17 cellular contexts compared by ENCODE assay signal in the genomic region with DNA sequence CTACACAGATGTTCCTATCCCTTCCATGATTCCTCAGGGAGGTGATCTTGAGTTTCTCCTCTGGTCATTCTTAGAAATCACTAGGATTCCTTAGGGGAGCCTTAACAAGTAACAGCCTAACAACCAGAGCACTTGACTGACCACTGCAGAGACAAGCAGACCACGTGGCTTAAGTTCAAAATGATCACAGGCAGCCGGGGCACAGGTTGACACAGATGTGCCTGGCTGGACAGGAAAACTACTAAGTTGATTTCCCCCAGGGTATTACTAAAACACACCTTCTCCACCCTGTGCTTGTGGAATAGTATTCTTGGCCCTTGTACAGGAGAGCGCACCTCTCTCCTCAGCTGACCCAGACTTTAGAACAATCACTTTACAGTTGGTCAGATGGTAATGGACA. TPM values are rescaled to one million over a fixed set of nuclear protein-coding genes. Genes with fewer than 3 reads are reported as not detected.
A peak's percentile ranks its signal among the peaks of the same experiment; 100 is the strongest.
DNase-seq lines count a peak whose midpoint lies in the region; ATAC-seq and TF ChIP-seq lines count a peak whose summit lies in the region.
"Had no signal": no experiment of that assay in that cellular context is flagged by ENCODE, and none has a peak within 500 bp of the region (broad histone marks: within the 10 kb centered on the region; RNA-seq: fewer than 3 reads in every experiment).

No MANE protein-coding gene starts in this region.

- no peak overlapping the region for H3K4me3 ChIP-seq in naive thymus-derived CD4-positive, alpha-beta T cell (ENCODE audit: low read length)
- no peak overlapping the region for H3K4me3 ChIP-seq in thyroid gland (replicated peaks in 1 of 3)
- H3K4me3 ChIP-seq: A549, K562, PC-9 had no signal

- H3K27ac ChIP-seq in naive thymus-derived CD4-positive, alpha-beta T cell (ENCODE audit: low read depth, low read length) = no peak overlapping the region
- peak overlapping the region; percentile 63 to 72 (median 64) for H3K27ac ChIP-seq in thyroid gland
- H3K27ac ChIP-seq: A549, HL-60, PC-9 had no signal

- ATAC-seq in activated naive CD8-positive, alpha-beta T cell treated with anti-CD3 and anti-CD28 coated beads, Interleukin-2, amount 10 ng/mL, durations not matched to agents 7 days and 5 days (ENCODE audit: low read depth) = no peak
- no peak for ATAC-seq in T-cell (replicated peaks in 1 of 4)
- no peak for ATAC-seq in naive thymus-derived CD4-positive, alpha-beta T cell
- ATAC-seq: A549, K562 had no signal

- 32 to 33% methylated on average over 3 of the region's 3 CpGs for WGBS in thyroid gland, 2 donors

- H3K27ac Mint-ChIP-seq in activated naive CD8-positive, alpha-beta T cell treated with anti-CD3 and anti-CD28 coated beads, Interleukin-2, amount 10 ng/mL, durations not matched to agents 7 days and 5 days = peak overlapping the region; percentile 10
- no peak overlapping the region for H3K27ac Mint-ChIP-seq in activated naive CD8-positive, alpha-beta T cell treated with anti-CD3 and anti-CD28 coated beads for 36 hours
- peak overlapping the region; percentile 66 to 84 for H3K27ac Mint-ChIP-seq in T-cell
- peak overlapping the region in 7 of 9 donors; percentile 24 to 85 (median 29) for H3K27ac Mint-ChIP-seq in naive thymus-derived CD4-positive, alpha-beta T cell

- CTCF ChIA-PET in T-cell (lab: Charles Lee) = no interaction called here
- CTCF ChIA-PET in naive thymus-derived CD4-positive, alpha-beta T cell (lab: Charles Lee) = interaction anchor here (1.5 to 1.6 kb wide), 2 partner anchors 29 to 180 kb away, joined by 3 to 4 read pairs; no protein-coding TSS in a partner anchor

- no peaks in the 10 kb centered on the region for H3K27me3 ChIP-seq in naive thymus-derived CD4-positive, alpha-beta T cell (ENCODE audit: control insufficient read depth in 2 of 2, insufficient read depth in 2 of 2, low read length in 2 of 2)
- H3K27me3 ChIP-seq in thyroid gland = no peaks in the 10 kb centered on the region

- peaks cover 51% of the 10 kb centered on the region for H3K4me1 Mint-ChIP-seq in activated naive CD8-positive, alpha-beta T cell treated with anti-CD3 and anti-CD28 coated beads, Interleukin-2, amount 10 ng/mL, durations not matched to agents 7 days and 5 days
- peaks cover 48% of the 10 kb centered on the region for H3K4me1 Mint-ChIP-seq in activated naive CD8-positive, alpha-beta T cell treated with anti-CD3 and anti-CD28 coated beads for 36 hours
- peaks cover 59 to 80% (median 74%) of the 10 kb centered on the region in 3 donors for H3K4me1 Mint-ChIP-seq in T-cell
- H3K4me1 Mint-ChIP-seq in naive thymus-derived CD4-positive, alpha-beta T cell = peaks cover 26 to 77% (median 68%) of the 10 kb centered on the region in 7 donors

- no peak for DNase-seq in activated naive CD8-positive, alpha-beta T cell treated with anti-CD3 and anti-CD28 coated beads, Interleukin-2, amount 10 ng/mL, durations not matched to agents 7 days and 5 days
- no peak for DNase-seq in activated naive CD8-positive, alpha-beta T cell treated with anti-CD3 and anti-CD28 coated beads for 36 hours
- no peak for DNase-seq in T-cell
- DNase-seq in naive thymus-derived CD4-positive, alpha-beta T cell = no peak
- DNase-seq in thyroid gland = peak; percentile 78 to 83
- no peak for DNase-seq in activated effector memory CD4-positive, alpha-beta T cell treated with anti-CD3 and anti-CD28 coated beads, Interleukin-2, amount 50 U/mL, for 16 hours
- no peak for DNase-seq in NCI-H2107 (lab: John Stamatoyannopoulos, UW)
- no peak for DNase-seq in NCI-H526 treated with DMSO at 0.1 percent for 48 hours (lab: John Stamatoyannopoulos, UW)
- DNase-seq: GF-D8, GOT3, NCI-H1092 treated with DMSO at 0.1 percent for 48 hours, NCI-H1694 treated with DMSO at 0.1 percent for 48 hours had no signal

- intact Hi-C loops in naive thymus-derived CD4-positive, alpha-beta T cell (cut with micrococcal nuclease) = loop anchor here in 1 of 2 donors (10.0 kb wide), 1 partner anchor 336 kb away; a partner anchor contains a TSS
- intact Hi-C loops in thyroid gland (cut with DNase I) = no loop called here

- TF ChIP-seq POLR2A in thyroid gland (IDR thresholded peaks at IDR 0.05) = no peak

- no peak for TF ChIP-seq CTCF in thyroid gland (IDR thresholded peaks at IDR 0.05)

- H3K36me3 Mint-ChIP-seq in activated naive CD8-positive, alpha-beta T cell treated with anti-CD3 and anti-CD28 coated beads, Interleukin-2, amount 10 ng/mL, durations not matched to agents 7 days and 5 days = peaks cover 72% of the 10 kb centered on the region
- peaks cover 55% of the 10 kb centered on the region for H3K36me3 Mint-ChIP-seq in activated naive CD8-positive, alpha-beta T cell treated with anti-CD3 and anti-CD28 coated beads for 36 hours
- peaks cover 52% of the 10 kb centered on the region for H3K36me3 Mint-ChIP-seq in T-cell
- H3K36me3 Mint-ChIP-seq in naive thymus-derived CD4-positive, alpha-beta T cell = peaks cover 13 to 72% (median 62%) of the 10 kb centered on the region in 5 donors

- H3K36me3 ChIP-seq in naive thymus-derived CD4-positive, alpha-beta T cell (ENCODE audit: control insufficient read depth in 2 of 3, insufficient read depth in 3 of 3, low read length in 3 of 3) = peaks cover 0 to 34% (median 13%) of the 10 kb centered on the region in 3 experiments
- peaks cover 11 to 23% of the 10 kb centered on the region in 2 donors for H3K36me3 ChIP-seq in thyroid gland

- no peaks in the 10 kb centered on the region for H3K27me3 Mint-ChIP-seq in activated naive CD8-positive, alpha-beta T cell treated with anti-CD3 and anti-CD28 coated beads, Interleukin-2, amount 10 ng/mL, durations not matched to agents 7 days and 5 days
- no peaks in the 10 kb centered on the region for H3K27me3 Mint-ChIP-seq in activated naive CD8-positive, alpha-beta T cell treated with anti-CD3 and anti-CD28 coated beads for 36 hours
- H3K27me3 Mint-ChIP-seq in T-cell = no peaks in the 10 kb centered on the region
- H3K27me3 Mint-ChIP-seq in naive thymus-derived CD4-positive, alpha-beta T cell = no peaks in the 10 kb centered on the region

- H3K4me3 Mint-ChIP-seq in activated naive CD8-positive, alpha-beta T cell treated with anti-CD3 and anti-CD28 coated beads, Interleukin-2, amount 10 ng/mL, durations not matched to agents 7 days and 5 days = no peak overlapping the region
- H3K4me3 Mint-ChIP-seq in activated naive CD8-positive, alpha-beta T cell treated with anti-CD3 and anti-CD28 coated beads for 36 hours = no peak overlapping the region
- no peak overlapping the region for H3K4me3 Mint-ChIP-seq in T-cell
- no peak overlapping the region for H3K4me3 Mint-ChIP-seq in naive thymus-derived CD4-positive, alpha-beta T cell
- H3K4me3 Mint-ChIP-seq: CD14-positive monocyte had no signal

- POLR2A ChIA-PET in activated naive CD8-positive, alpha-beta T cell treated with anti-CD3 and anti-CD28 coated beads, Interleukin-2, amount 10 ng/mL, durations not matched to agents 7 days and 5 days (lab: Charles Lee) = interaction anchor here (1.1 kb wide), 1 partner anchor 14 kb away, joined by 4 read pairs; no protein-coding TSS in a partner anchor
- POLR2A ChIA-PET in T-cell (lab: Charles Lee) = no interaction called here
- POLR2A ChIA-PET in naive thymus-derived CD4-positive, alpha-beta T cell (lab: Charles Lee) = interaction anchor here (1.2 kb wide), 2 partner anchors 10 to 28 kb away, joined by 3 to 4 read pairs; no protein-coding TSS in a partner anchor

- H3K4me1 ChIP-seq in naive thymus-derived CD4-positive, alpha-beta T cell (ENCODE audit: control insufficient read depth in 2 of 2, insufficient read depth in 2 of 2, low read length in 2 of 2) = peaks cover 25 to 41% of the 10 kb centered on the region in 2 donors
- H3K4me1 ChIP-seq in thyroid gland = peaks cover 12 to 23% of the 10 kb centered on the region in 2 donors
- H3K4me1 ChIP-seq: A549 had no signal

- H3K9me3 ChIP-seq in naive thymus-derived CD4-positive, alpha-beta T cell (ENCODE audit: control insufficient read depth in 2 of 3, low read length in 3 of 3) = no peaks in the 10 kb centered on the region
- H3K9me3 ChIP-seq in thyroid gland = no peaks in the 10 kb centered on the region
- H3K9me3 ChIP-seq: A549 had no signal

- H3K9me3 Mint-ChIP-seq in activated naive CD8-positive, alpha-beta T cell treated with anti-CD3 and anti-CD28 coated beads, Interleukin-2, amount 10 ng/mL, durations not matched to agents 7 days and 5 days = peaks cover 5% of the 10 kb centered on the region
- H3K9me3 Mint-ChIP-seq in activated naive CD8-positive, alpha-beta T cell treated with anti-CD3 and anti-CD28 coated beads for 36 hours = peaks cover 12% of the 10 kb centered on the region
- H3K9me3 Mint-ChIP-seq in T-cell = peaks cover 2 to 10% (median 4%) of the 10 kb centered on the region in 3 donors
- peaks cover 0 to 13% (median 0%) of the 10 kb centered on the region in 11 donors for H3K9me3 Mint-ChIP-seq in naive thymus-derived CD4-positive, alpha-beta T cell

RNA-seq across cellular contexts. Expression of a gene that starts 29.9 kb away (rescaled TPM):
- total RNA-seq in activated naive CD8-positive, alpha-beta T cell treated with anti-CD3 and anti-CD28 coated beads, Interleukin-2, amount 10 ng/mL, durations not matched to agents 7 days and 5 days = 10 to 100 TPM; 59.9 to 62.8 TPM
- 10 to 100 TPM; 14.6 to 15.1 TPM for total RNA-seq in activated naive CD8-positive, alpha-beta T cell treated with anti-CD3 and anti-CD28 coated beads for 36 hours
- total RNA-seq in T-cell = 10 to 100 TPM; 22.8 to 56.2 (median 31.9) TPM
- total RNA-seq in naive thymus-derived CD4-positive, alpha-beta T cell = 10 to 100 TPM; 37.9 to 53.6 (median 43.0) TPM
- polyA plus RNA-seq in naive thymus-derived CD4-positive, alpha-beta T cell = 10 to 100 TPM; 15.0 to 16.8 TPM
- total RNA-seq in thyroid gland = 100 to 1,000 TPM; 139 to 199 (median 156) TPM

Comparison
In these comparisons a context has a peak if more than half of its experiments do, and no peak if none do; other contexts are left out.
1. DNase-seq: peak in thyroid gland (2 of 2); none in activated naive CD8-positive, alpha-beta T cell treated with anti-CD3 and anti-CD28 coated beads, Interleukin-2, amount 10 ng/mL, durations not matched to agents 7 days and 5 days (single experiment), activated naive CD8-positive, alpha-beta T cell treated with anti-CD3 and anti-CD28 coated beads for 36 hours (single experiment), T-cell (0 of 34), naive thymus-derived CD4-positive, alpha-beta T cell (0 of 9), activated effector memory CD4-positive, alpha-beta T cell treated with anti-CD3 and anti-CD28 coated beads, Interleukin-2, amount 50 U/mL, for 16 hours (single experiment), NCI-H2107 (single experiment) and NCI-H526 treated with DMSO at 0.1 percent for 48 hours (single experiment).
2. POLR2A ChIA-PET loops: an anchor here in activated naive CD8-positive, alpha-beta T cell treated with anti-CD3 and anti-CD28 coated beads, Interleukin-2, amount 10 ng/mL, durations not matched to agents 7 days and 5 days (1.1 kb wide) and naive thymus-derived CD4-positive, alpha-beta T cell (1.2 kb wide); none called in T-cell.